13 cellular contexts compared by ENCODE assay signal in the genomic region with DNA sequence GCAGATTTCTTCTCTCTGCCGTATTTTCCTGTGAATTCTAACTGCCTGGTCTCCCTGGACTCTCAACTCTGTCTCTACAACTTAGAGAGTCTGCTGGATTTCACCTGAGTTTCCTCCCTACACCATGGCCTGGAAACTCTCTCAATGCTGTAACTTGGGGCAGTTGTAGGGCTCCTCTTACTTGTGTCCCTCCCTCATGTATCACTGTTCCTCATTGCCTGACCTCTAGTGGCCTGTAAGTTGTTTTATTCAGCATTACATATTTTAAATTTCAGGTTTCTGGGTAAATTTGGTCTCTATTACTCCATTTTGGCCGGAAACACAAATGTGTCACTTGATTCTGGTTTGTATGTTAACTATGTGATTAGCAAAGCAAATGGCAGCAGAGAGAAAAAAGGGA.
A peak's percentile ranks its signal among the peaks of the same experiment; 100 is the strongest.
DNase-seq lines count a peak whose midpoint lies in the region; TF ChIP-seq lines count a peak whose summit lies in the region.
"Had no signal": no experiment of that assay in that cellular context is flagged by ENCODE, and none has a peak within 500 bp of the region (broad histone marks: within the 10 kb centered on the region; RNA-seq: fewer than 3 reads in every experiment).

No MANE protein-coding gene starts in this region.

- no peaks in the 10 kb centered on the region for H3K9me3 ChIP-seq in Loucy (ENCODE audit: insufficient read depth, low read depth, low read length)
- H3K9me3 ChIP-seq in mesodermal cell (ENCODE audit: control insufficient read depth, low read length): no peaks in the 10 kb centered on the region
- H3K9me3 ChIP-seq: Peyer's patch had no signal

- no peak overlapping the region for H3K9ac ChIP-seq in Loucy (ENCODE audit: low read depth, low read length, poor library complexity, severe bottlenecking)

- H3K27me3 ChIP-seq in Loucy (ENCODE audit: insufficient read depth, low read length, poor library complexity, severe bottlenecking) (no peaks in the 10 kb centered on the region), brain microvascular endothelial cell (replicated peaks) (no peaks in the 10 kb centered on the region)
- H3K27me3 ChIP-seq: Peyer's patch had no signal

- H2AFZ ChIP-seq in Loucy (ENCODE audit: low read length): no peak overlapping the region

- H3F3A ChIP-seq in Loucy (ENCODE audit: low read depth): no peaks in the 10 kb centered on the region

- no peaks in the 10 kb centered on the region for H3K79me2 ChIP-seq in Loucy (ENCODE audit: insufficient read depth, low read length)

- in situ Hi-C loops in brain microvascular endothelial cell (cut with HindIII; ENCODE audit: low pct_ligation_motif_present, low sequenced_read_pairs): no loop called here

- H3K27ac ChIP-seq in brain microvascular endothelial cell (no peak overlapping the region), mesodermal cell (ENCODE audit: low read depth, low read length, severe bottlenecking) (peak overlapping the region; percentile 23)
- H3K27ac ChIP-seq: Peyer's patch had no signal

- H3K4me1 ChIP-seq in Loucy (ENCODE audit: insufficient read depth, low read length, poor library complexity, severe bottlenecking) (no peaks in the 10 kb centered on the region), mesodermal cell (ENCODE audit: control insufficient read depth, insufficient read depth, low read length, poor library complexity, severe bottlenecking) (peaks cover 15% of the 10 kb centered on the region)
- H3K4me1 ChIP-seq: Peyer's patch had no signal

- peak; percentile 18 for DNase-seq in GM03348 (ENCODE audit: low spot score)
- no peak for DNase-seq in brain microvascular endothelial cell
- no peak for DNase-seq in central memory CD4-positive, alpha-beta T cell
- DNase-seq in HCEC 1CT: no peak
- no peak for DNase-seq in NCI-H446 treated with DMSO at 0.1 percent for 48 hours (lab: John Stamatoyannopoulos, UW)
- no peak for DNase-seq in COR-L47 (lab: John Stamatoyannopoulos, UW)
- DNase-seq: foreskin melanocyte, GOT3, kidney glomerular epithelial cell, Peyer's patch, substantia nigra had no signal

- no peaks in the 10 kb centered on the region for H3K9me2 ChIP-seq in Loucy (replicated peaks; ENCODE audit: low read depth, low read length)

- no peak overlapping the region for H3K4me3 ChIP-seq in Loucy (ENCODE audit: low read length, poor library complexity, severe bottlenecking)
- no peak overlapping the region for H3K4me3 ChIP-seq in brain microvascular endothelial cell (ENCODE audit: low read depth, low read length)
- H3K4me3 ChIP-seq in mesodermal cell (ENCODE audit: extremely low read depth, insufficient read depth, low read length, poor library complexity, severe bottlenecking): no peak overlapping the region
- H3K4me3 ChIP-seq: Peyer's patch had no signal

- H4K20me1 ChIP-seq in Loucy (ENCODE audit: insufficient read depth, low read length, poor library complexity, severe bottlenecking): no peaks in the 10 kb centered on the region

- H3K36me3 ChIP-seq in Loucy (ENCODE audit: insufficient read depth, low read length) (no peaks in the 10 kb centered on the region), brain microvascular endothelial cell (replicated peaks) (no peaks in the 10 kb centered on the region), mesodermal cell (ENCODE audit: control insufficient read depth, insufficient read depth, low read length) (no peaks in the 10 kb centered on the region)
- H3K36me3 ChIP-seq: Peyer's patch had no signal

- peak; percentile 38; the same call in 1 of the 2 replicates for TF ChIP-seq CTCF in Loucy (conservative IDR thresholded peaks at IDR 0.05; ENCODE audit: low read length)
- peak; percentile 36 for TF ChIP-seq CTCF in brain microvascular endothelial cell (IDR thresholded peaks at IDR 0.05; ENCODE audit: low read depth, low read length, missing control alignments)

- no peak overlapping the region for H3K4me2 ChIP-seq in Loucy (ENCODE audit: low read depth, low read length, poor library complexity, severe bottlenecking)

- WGBS in mesodermal cell (ENCODE audit: insufficient coverage in 2 of 2), 2 experiments: 57 to 79% methylated on average over 1 to 2 of the region's 2 CpGs
